In the genomic region with DNA sequence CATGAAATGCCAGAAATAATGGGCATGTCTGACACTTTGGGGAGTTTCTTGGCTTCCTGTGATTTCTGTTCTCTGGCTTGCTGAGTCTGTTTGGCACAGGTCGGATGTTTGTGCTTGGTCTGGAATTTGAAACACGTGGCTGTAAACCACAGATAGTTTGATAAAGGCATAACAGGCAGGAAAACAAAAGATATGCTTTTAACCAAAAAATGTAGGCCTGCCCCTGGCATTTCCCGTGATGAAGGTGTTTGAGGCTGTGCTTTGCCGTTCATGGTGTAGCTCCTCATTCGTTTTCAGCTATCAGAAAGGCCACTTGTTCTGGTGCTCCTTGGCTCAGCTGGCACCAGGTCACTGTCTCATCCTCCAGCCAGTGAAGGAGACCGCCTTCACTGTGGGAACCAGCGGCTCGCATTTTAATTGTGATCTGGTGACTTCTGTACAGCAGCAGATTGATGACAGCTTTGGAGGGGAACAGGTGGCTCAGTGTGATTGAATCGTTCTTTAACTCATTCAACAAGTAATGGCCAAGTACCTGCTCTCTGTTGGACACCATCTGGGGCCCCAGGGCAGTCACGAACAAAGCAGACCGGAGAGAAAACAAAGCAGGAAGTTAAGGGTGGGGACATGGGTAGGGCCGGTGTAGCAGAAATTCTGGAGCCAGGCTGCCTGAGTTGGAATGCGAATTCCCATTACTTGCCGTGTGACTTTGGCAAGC, we compare ENCODE assay signal across 1 cellular context.
TF ChIP-seq lines count a peak whose summit lies in the region.

No MANE protein-coding gene starts in this region.

TF ChIP-seq in HepG2, 621 proteins besides CTCF, POLR2A, EP300 and RAD21 (continued from another document and continues in another):
- TF ChIP-seq, protein P1, sequence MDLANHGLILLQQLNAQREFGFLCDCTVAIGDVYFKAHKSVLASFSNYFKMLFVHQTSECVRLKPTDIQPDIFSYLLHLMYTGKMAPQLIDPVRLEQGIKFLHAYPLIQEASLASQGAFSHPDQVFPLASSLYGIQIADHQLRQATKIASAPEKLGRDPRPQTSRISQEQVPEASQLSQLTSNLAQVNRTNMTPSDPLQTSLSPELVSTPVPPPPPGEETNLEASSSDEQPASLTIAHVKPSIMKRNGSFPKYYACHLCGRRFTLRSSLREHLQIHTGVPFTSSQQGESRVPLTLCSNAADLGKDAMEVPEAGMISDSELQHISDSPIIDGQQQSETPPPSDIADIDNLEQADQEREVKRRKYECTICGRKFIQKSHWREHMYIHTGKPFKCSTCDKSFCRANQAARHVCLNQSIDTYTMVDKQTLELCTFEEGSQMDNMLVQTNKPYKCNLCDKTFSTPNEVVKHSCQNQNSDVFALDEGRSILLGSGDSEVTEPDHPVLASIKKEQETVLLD (CRISPR knock-in tag; IDR thresholded peaks at IDR 0.05; ENCODE audit: low read depth) = no peak
- TF ChIP-seq, protein P2, sequence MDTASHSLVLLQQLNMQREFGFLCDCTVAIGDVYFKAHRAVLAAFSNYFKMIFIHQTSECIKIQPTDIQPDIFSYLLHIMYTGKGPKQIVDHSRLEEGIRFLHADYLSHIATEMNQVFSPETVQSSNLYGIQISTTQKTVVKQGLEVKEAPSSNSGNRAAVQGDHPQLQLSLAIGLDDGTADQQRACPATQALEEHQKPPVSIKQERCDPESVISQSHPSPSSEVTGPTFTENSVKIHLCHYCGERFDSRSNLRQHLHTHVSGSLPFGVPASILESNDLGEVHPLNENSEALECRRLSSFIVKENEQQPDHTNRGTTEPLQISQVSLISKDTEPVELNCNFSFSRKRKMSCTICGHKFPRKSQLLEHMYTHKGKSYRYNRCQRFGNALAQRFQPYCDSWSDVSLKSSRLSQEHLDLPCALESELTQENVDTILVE (CRISPR knock-in tag; IDR thresholded peaks at IDR 0.05) = 0 out of 2 replicates have a peak, but pooled peaks have one; percentile 20
- TF ChIP-seq ZNF12 (CRISPR knock-in tag; IDR thresholded peaks at IDR 0.05) (peak; percentile 20; the same call in 1 of the 2 replicates), ZNF543 (CRISPR knock-in tag; IDR thresholded peaks at IDR 0.05) (no peak), HDAC1 (CRISPR knock-in tag; IDR thresholded peaks at IDR 0.05) (no peak), ZNF124 (CRISPR knock-in tag; IDR thresholded peaks at IDR 0.05) (no peak), KMT2B (CRISPR knock-in tag; IDR thresholded peaks at IDR 0.05) (peak; percentile 38; the same call in 1 of the 2 replicates), PHF21A (CRISPR knock-in tag; IDR thresholded peaks at IDR 0.05) (peak; percentile 47; the same call in 1 of the 2 replicates), ZKSCAN8 (CRISPR knock-in tag; IDR thresholded peaks at IDR 0.05; ENCODE audit: borderline replicate concordance) (no peak; the same call in 1 of the 2 replicates), DPF2 (CRISPR knock-in tag; IDR thresholded peaks at IDR 0.05; ENCODE audit: borderline replicate concordance, low read depth) (0 out of 2 replicates have a peak, but pooled peaks have one; percentile 6), ZNF572 (CRISPR knock-in tag; IDR thresholded peaks at IDR 0.05) (no peak), ZNF460 (CRISPR knock-in tag; IDR thresholded peaks at IDR 0.05; ENCODE audit: borderline replicate concordance) (no peak), RORA (CRISPR knock-in tag; IDR thresholded peaks at IDR 0.05) (no peak), ZNF564 (CRISPR knock-in tag; IDR thresholded peaks at IDR 0.05) (no peak), BCL6 (CRISPR knock-in tag; IDR thresholded peaks at IDR 0.05) (0 out of 2 replicates have a peak, but pooled peaks have one; percentile 18), CBFB (CRISPR knock-in tag; IDR thresholded peaks at IDR 0.05) (peak; percentile 99), HOXA9 (CRISPR knock-in tag; IDR thresholded peaks at IDR 0.05; ENCODE audit: borderline replicate concordance) (no peak), EZH2 (conservative IDR thresholded peaks at IDR 0.05; ENCODE audit: low read depth, low read length) (no peak), EED (CRISPR knock-in tag; IDR thresholded peaks at IDR 0.05) (no peak), ZNF772 (CRISPR knock-in tag; IDR thresholded peaks at IDR 0.05) (0 out of 2 replicates have a peak, but pooled peaks have one; percentile 45), ZNF17 (CRISPR knock-in tag; IDR thresholded peaks at IDR 0.05) (no peak)
- TF ChIP-seq, protein P3, sequence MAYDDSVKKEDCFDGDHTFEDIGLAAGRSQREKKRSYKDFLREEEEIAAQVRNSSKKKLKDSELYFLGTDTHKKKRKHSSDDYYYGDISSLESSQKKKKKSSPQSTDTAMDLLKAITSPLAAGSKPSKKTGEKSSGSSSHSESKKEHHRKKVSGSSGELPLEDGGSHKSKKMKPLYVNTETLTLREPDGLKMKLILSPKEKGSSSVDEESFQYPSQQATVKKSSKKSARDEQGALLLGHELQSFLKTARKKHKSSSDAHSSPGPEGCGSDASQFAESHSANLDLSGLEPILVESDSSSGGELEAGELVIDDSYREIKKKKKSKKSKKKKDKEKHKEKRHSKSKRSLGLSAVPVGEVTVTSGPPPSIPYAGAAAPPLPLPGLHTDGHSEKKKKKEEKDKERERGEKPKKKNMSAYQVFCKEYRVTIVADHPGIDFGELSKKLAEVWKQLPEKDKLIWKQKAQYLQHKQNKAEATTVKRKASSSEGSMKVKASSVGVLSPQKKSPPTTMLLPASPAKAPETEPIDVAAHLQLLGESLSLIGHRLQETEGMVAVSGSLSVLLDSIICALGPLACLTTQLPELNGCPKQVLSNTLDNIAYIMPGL (CRISPR knock-in tag; IDR thresholded peaks at IDR 0.05; ENCODE audit: borderline replicate concordance in 1 of 2, low read depth in 1 of 2) = 0 out of 4 replicates have a peak, but pooled peaks of 1 of the 2 experiments have one; percentile 42
- TF ChIP-seq, protein P4, sequence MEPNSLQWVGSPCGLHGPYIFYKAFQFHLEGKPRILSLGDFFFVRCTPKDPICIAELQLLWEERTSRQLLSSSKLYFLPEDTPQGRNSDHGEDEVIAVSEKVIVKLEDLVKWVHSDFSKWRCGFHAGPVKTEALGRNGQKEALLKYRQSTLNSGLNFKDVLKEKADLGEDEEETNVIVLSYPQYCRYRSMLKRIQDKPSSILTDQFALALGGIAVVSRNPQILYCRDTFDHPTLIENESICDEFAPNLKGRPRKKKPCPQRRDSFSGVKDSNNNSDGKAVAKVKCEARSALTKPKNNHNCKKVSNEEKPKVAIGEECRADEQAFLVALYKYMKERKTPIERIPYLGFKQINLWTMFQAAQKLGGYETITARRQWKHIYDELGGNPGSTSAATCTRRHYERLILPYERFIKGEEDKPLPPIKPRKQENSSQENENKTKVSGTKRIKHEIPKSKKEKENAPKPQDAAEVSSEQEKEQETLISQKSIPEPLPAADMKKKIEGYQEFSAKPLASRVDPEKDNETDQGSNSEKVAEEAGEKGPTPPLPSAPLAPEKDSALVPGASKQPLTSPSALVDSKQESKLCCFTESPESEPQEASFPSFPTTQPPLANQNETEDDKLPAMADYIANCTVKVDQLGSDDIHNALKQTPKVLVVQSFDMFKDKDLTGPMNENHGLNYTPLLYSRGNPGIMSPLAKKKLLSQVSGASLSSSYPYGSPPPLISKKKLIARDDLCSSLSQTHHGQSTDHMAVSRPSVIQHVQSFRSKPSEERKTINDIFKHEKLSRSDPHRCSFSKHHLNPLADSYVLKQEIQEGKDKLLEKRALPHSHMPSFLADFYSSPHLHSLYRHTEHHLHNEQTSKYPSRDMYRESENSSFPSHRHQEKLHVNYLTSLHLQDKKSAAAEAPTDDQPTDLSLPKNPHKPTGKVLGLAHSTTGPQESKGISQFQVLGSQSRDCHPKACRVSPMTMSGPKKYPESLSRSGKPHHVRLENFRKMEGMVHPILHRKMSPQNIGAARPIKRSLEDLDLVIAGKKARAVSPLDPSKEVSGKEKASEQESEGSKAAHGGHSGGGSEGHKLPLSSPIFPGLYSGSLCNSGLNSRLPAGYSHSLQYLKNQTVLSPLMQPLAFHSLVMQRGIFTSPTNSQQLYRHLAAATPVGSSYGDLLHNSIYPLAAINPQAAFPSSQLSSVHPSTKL (CRISPR knock-in tag; IDR thresholded peaks at IDR 0.05) = peak; percentile 53; the same call in 1 of the 2 replicates
- TF ChIP-seq, protein P5, sequence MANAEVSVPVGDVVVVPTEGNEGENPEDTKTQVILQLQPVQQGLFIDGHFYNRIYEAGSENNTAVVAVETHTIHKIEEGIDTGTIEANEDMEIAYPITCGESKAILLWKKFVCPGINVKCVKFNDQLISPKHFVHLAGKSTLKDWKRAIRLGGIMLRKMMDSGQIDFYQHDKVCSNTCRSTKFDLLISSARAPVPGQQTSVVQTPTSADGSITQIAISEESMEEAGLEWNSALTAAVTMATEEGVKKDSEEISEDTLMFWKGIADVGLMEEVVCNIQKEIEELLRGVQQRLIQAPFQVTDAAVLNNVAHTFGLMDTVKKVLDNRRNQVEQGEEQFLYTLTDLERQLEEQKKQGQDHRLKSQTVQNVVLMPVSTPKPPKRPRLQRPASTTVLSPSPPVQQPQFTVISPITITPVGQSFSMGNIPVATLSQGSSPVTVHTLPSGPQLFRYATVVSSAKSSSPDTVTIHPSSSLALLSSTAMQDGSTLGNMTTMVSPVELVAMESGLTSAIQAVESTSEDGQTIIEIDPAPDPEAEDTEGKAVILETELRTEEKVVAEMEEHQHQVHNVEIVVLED (CRISPR knock-in tag; IDR thresholded peaks at IDR 0.05; ENCODE audit: borderline replicate concordance) = no peak
- TF ChIP-seq, protein P6, sequence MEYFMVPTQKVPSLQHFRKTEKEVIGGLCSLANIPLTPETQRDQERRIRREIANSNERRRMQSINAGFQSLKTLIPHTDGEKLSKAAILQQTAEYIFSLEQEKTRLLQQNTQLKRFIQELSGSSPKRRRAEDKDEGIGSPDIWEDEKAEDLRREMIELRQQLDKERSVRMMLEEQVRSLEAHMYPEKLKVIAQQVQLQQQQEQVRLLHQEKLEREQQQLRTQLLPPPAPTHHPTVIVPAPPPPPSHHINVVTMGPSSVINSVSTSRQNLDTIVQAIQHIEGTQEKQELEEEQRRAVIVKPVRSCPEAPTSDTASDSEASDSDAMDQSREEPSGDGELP (IDR thresholded peaks at IDR 0.05; ENCODE audit: borderline replicate concordance, low read depth) = peak; percentile 50; the same call in 1 of the 2 replicates
- TF ChIP-seq, protein P7, sequence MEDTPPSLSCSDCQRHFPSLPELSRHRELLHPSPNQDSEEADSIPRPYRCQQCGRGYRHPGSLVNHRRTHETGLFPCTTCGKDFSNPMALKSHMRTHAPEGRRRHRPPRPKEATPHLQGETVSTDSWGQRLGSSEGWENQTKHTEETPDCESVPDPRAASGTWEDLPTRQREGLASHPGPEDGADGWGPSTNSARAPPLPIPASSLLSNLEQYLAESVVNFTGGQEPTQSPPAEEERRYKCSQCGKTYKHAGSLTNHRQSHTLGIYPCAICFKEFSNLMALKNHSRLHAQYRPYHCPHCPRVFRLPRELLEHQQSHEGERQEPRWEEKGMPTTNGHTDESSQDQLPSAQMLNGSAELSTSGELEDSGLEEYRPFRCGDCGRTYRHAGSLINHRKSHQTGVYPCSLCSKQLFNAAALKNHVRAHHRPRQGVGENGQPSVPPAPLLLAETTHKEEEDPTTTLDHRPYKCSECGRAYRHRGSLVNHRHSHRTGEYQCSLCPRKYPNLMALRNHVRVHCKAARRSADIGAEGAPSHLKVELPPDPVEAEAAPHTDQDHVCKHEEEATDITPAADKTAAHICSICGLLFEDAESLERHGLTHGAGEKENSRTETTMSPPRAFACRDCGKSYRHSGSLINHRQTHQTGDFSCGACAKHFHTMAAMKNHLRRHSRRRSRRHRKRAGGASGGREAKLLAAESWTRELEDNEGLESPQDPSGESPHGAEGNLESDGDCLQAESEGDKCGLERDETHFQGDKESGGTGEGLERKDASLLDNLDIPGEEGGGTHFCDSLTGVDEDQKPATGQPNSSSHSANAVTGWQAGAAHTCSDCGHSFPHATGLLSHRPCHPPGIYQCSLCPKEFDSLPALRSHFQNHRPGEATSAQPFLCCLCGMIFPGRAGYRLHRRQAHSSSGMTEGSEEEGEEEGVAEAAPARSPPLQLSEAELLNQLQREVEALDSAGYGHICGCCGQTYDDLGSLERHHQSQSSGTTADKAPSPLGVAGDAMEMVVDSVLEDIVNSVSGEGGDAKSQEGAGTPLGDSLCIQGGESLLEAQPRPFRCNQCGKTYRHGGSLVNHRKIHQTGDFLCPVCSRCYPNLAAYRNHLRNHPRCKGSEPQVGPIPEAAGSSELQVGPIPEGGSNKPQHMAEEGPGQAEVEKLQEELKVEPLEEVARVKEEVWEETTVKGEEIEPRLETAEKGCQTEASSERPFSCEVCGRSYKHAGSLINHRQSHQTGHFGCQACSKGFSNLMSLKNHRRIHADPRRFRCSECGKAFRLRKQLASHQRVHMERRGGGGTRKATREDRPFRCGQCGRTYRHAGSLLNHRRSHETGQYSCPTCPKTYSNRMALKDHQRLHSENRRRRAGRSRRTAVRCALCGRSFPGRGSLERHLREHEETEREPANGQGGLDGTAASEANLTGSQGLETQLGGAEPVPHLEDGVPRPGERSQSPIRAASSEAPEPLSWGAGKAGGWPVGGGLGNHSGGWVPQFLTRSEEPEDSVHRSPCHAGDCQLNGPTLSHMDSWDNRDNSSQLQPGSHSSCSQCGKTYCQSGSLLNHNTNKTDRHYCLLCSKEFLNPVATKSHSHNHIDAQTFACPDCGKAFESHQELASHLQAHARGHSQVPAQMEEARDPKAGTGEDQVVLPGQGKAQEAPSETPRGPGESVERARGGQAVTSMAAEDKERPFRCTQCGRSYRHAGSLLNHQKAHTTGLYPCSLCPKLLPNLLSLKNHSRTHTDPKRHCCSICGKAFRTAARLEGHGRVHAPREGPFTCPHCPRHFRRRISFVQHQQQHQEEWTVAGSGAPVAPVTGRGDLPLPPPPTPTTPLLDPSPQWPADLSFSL (CRISPR knock-in tag; IDR thresholded peaks at IDR 0.05) = no peak
- TF ChIP-seq, protein P8, sequence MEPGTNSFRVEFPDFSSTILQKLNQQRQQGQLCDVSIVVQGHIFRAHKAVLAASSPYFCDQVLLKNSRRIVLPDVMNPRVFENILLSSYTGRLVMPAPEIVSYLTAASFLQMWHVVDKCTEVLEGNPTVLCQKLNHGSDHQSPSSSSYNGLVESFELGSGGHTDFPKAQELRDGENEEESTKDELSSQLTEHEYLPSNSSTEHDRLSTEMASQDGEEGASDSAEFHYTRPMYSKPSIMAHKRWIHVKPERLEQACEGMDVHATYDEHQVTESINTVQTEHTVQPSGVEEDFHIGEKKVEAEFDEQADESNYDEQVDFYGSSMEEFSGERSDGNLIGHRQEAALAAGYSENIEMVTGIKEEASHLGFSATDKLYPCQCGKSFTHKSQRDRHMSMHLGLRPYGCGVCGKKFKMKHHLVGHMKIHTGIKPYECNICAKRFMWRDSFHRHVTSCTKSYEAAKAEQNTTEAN (CRISPR knock-in tag; conservative IDR thresholded peaks at IDR 0.05) = no peak
